Comparison of ENCODE assay signal across 8 cellular contexts in the genomic region with DNA sequence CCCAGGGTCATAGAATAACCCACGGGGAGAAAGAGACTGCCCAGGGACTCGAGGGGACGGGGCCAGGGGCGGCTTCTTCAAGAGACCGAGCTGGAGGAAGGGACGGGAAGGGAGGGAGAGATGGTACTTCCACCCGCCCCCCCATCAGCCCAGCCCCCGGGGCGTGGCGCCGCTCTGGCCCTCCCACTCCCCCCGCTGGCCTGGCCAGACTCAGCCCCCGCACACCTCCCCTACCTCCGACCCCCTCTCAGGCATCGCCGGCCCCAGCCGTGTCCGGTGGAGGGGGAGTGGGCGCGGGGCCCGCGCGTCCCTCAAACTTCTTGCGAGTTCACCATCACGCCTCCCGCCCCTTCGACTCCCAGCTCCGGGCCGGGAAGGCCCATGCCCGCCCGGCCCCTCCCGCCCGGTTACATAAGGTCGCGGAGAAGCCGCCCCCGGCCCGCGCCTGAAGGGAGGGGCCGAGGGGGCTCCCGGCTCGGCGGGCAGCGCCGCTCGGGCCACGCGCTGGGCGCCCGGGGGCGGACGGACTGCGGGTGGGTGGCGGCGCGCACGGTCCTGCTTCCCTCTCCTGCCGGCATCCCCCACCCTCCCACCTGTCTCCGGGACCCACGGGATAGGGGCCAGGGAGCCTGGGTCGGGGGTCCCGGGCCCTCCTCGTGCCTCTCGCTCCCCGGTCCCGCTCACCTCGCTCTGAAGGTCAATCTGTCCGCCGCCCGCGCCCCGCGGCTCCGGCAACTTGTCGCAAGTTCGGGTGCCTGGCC. TPM values are rescaled to one million over a fixed set of nuclear protein-coding genes. Genes with fewer than 3 reads are reported as not detected.
DNase-seq lines count a peak whose midpoint lies in the region; TF ChIP-seq lines count a peak whose summit lies in the region.

No MANE protein-coding gene starts in this region.

- WGBS in hepatocyte (ENCODE audit: low lambda C conversion rate, missing lambda C conversion rate) = no CpG with 5 or more reads among the region's 76 CpGs

- intact Hi-C loops in vagina (cut with DNase I) = no loop called here

- H3K36me3 ChIP-seq in HAP-1 (replicated peaks) (no peaks in the 10 kb centered on the region; the same call in 1 of the 2 replicates), hepatocyte (replicated peaks; ENCODE audit: insufficient read depth, low read depth) (no peaks in the 10 kb centered on the region), rectal smooth muscle tissue (ENCODE audit: control insufficient read depth, insufficient read depth, low read length) (no peaks in the 10 kb centered on the region), vagina (no peaks in the 10 kb centered on the region)

- H3K4me1 ChIP-seq in HAP-1 = peaks cover 5% of the 10 kb centered on the region
- peaks cover 23% of the 10 kb centered on the region for H3K4me1 ChIP-seq in hepatocyte (ENCODE audit: insufficient read depth)
- H3K4me1 ChIP-seq in rectal smooth muscle tissue (ENCODE audit: control insufficient read depth, insufficient read depth, low read length) = peaks cover 16% of the 10 kb centered on the region
- H3K4me1 ChIP-seq in vagina = peaks cover 45% of the 10 kb centered on the region

- DNase-seq in GM03348 (ENCODE audit: low spot score) (peak; percentile 95), HAP-1 (ENCODE audit: low spot score in 2 of 2) (peak; percentile 71 to 86), NAMALWA (ENCODE audit: low spot score) (peak; percentile 83), T-helper 22 cell (ENCODE audit: low read depth) (peak; percentile 60), astrocyte of the hippocampus (ENCODE audit: low read depth, low spot score) (peak; percentile 86), hepatocyte (ENCODE audit: low spot score) (peak; percentile 89), vagina (ENCODE audit: extremely low spot score in 2 of 2) (no peak)

- peak overlapping the region; percentile 97 for H3K27ac ChIP-seq in hepatocyte
- peak overlapping the region; percentile 94 for H3K27ac ChIP-seq in rectal smooth muscle tissue (ENCODE audit: low read depth, low read length)
- peak overlapping the region; percentile 98 for H3K27ac ChIP-seq in vagina

- H3K9me3 ChIP-seq in HAP-1 (no peaks in the 10 kb centered on the region), hepatocyte (ENCODE audit: low read depth) (no peaks in the 10 kb centered on the region), vagina (no peaks in the 10 kb centered on the region)

- in situ Hi-C loops in HAP-1 (cut with MboI; ENCODE audit: low sequenced_read_pairs) = no loop called here

- TF ChIP-seq CTCF in hepatocyte (IDR thresholded peaks at IDR 0.05; ENCODE audit: poor library complexity) (no peak), vagina (IDR thresholded peaks at IDR 0.05) (no peak)

- H4K20me1 ChIP-seq in hepatocyte (ENCODE audit: insufficient read depth, poor library complexity, severe bottlenecking) = no peaks in the 10 kb centered on the region

- no peaks in the 10 kb centered on the region for H3K27me3 ChIP-seq in HAP-1 (ENCODE audit: low read depth)
- H3K27me3 ChIP-seq in hepatocyte = no peaks in the 10 kb centered on the region
- H3K27me3 ChIP-seq in rectal smooth muscle tissue (ENCODE audit: control insufficient read depth, insufficient read depth, low read length) = no peaks in the 10 kb centered on the region
- H3K27me3 ChIP-seq in vagina = no peaks in the 10 kb centered on the region

- H3K9me2 ChIP-seq in hepatocyte (replicated peaks; ENCODE audit: insufficient read depth) = no peaks in the 10 kb centered on the region

- H3K4me3 ChIP-seq in HAP-1 (peak overlapping the region; percentile 57), hepatocyte (peak overlapping the region; percentile 99), rectal smooth muscle tissue (ENCODE audit: low read length) (peak overlapping the region; percentile 79), vagina (peak overlapping the region; percentile 84 to 94)

- TF ChIP-seq POLR2A in vagina (IDR thresholded peaks at IDR 0.05) = no peak

- peak overlapping the region; percentile 85 for H3K9ac ChIP-seq in rectal smooth muscle tissue (ENCODE audit: low read length)

- peaks cover 27% of the 10 kb centered on the region for H3K79me2 ChIP-seq in hepatocyte

- H3K4me2 ChIP-seq in hepatocyte = peak overlapping the region; percentile 95

- peak overlapping the region; percentile 86 for H2AFZ ChIP-seq in hepatocyte

RNA-seq across cellular contexts. Expression of a gene that starts 0.6 kb away (rescaled TPM):
- 10.1 and 14.2 TPM in 2 replicates for total RNA-seq in hepatocyte
- polyA plus RNA-seq in hepatocyte = 23.7 and 32.7 TPM in 2 replicates
- total RNA-seq in vagina = 37.8 TPM

RNA-seq across cellular contexts. Expression of a gene that starts 12.4 kb away (rescaled TPM):
- total RNA-seq in hepatocyte (114 and 128 TPM in 2 replicates), vagina (3.4 TPM)
- 67.4 and 109 TPM in 2 replicates for polyA plus RNA-seq in hepatocyte

RNA-seq across cellular contexts. Expression of a gene that starts 44.9 kb away (rescaled TPM):
- total RNA-seq in hepatocyte (0.84 and 1.4 TPM in 2 replicates), vagina (4.4 TPM)
- polyA plus RNA-seq in hepatocyte = 4.0 and 8.4 TPM in 2 replicates

RNA-seq across cellular contexts. Expression of a gene that starts 45.7 kb away (rescaled TPM):
- 1.2 and 4.0 TPM in 2 replicates for total RNA-seq in hepatocyte
- polyA plus RNA-seq in hepatocyte = 0.80 and 1.3 TPM in 2 replicates
- total RNA-seq in vagina = 10.1 TPM

RNA-seq across cellular contexts. Expression of a gene that starts 52.6 kb away (rescaled TPM):
- total RNA-seq in hepatocyte = 127 and 197 TPM in 2 replicates
- 211 and 240 TPM in 2 replicates for polyA plus RNA-seq in hepatocyte
- 105 TPM for total RNA-seq in vagina

Comparison
In these comparisons a context has a peak if more than half of its experiments do, and no peak if none do; other contexts are left out.
1. DNase-seq: peak in GM03348 (single experiment), HAP-1 (2 of 2), NAMALWA (single experiment), T-helper 22 cell (single experiment), astrocyte of the hippocampus (single experiment) and hepatocyte (single experiment); none in vagina (0 of 2).
2. RNA of a gene that starts 12.4 kb away (total RNA-seq): 114 to 128 TPM in hepatocyte; 3.4 TPM in vagina (single experiment); every median in the first group is over 10 times any median in the second.
3. Peak in every context shown above with its lines, with median percentiles within 50 percentile points of each other: H3K4me3 ChIP-seq and H3K27ac ChIP-seq.